Comparison of ENCODE assay signal across 16 cellular contexts in the genomic region with DNA sequence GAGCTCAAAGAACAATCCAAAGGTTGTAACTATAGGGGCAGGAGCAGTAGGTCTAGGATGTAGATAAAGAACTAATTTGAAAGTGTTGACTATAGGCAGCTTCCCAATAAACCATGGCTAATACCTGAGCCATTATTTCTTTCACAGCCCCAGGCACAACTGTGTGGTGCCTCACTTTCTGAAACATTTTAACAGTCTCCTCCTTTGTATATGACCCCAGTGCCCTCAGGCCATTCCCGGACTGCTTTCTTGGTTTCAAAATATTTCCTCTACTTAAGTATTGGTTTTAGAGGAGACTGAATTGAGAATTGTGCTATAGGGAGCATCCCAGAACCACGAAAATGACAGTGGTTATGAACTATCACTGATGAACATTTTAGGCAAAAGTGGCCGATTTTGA.
A peak's percentile ranks its signal among the peaks of the same experiment; 100 is the strongest.
DNase-seq lines count a peak whose midpoint lies in the region; TF ChIP-seq lines count a peak whose summit lies in the region.
"Had no signal": no experiment of that assay in that cellular context is flagged by ENCODE, and none has a peak within 500 bp of the region (broad histone marks: within the 10 kb centered on the region; RNA-seq: fewer than 3 reads in every experiment).

No MANE protein-coding gene starts in this region.

- H3K9me3 Mint-ChIP-seq in Caco-2 (ENCODE audit: unreplicated experiment), result no peaks in the 10 kb centered on the region
- H3K9me3 Mint-ChIP-seq in endodermal cell, result no peaks in the 10 kb centered on the region
- no peaks in the 10 kb centered on the region for H3K9me3 Mint-ChIP-seq in chondrocyte (ENCODE audit: low read depth)
- H3K9me3 Mint-ChIP-seq: CD4-positive, alpha-beta memory T cell had no signal

- WGBS in endodermal cell (ENCODE audit: insufficient coverage in 1 of 2, insufficient read length in 1 of 2), 2 experiments, result 87% methylated on average over 2 of the region's 3 CpGs; no CpG with 5 or more reads in 1 of the 2 experiments
- no CpG with 5 or more reads among the region's 3 CpGs for WGBS in mesendoderm (ENCODE audit: extremely low coverage, insufficient coverage, low lambda C conversion rate)
- 75% methylated on average over 3 of the region's 3 CpGs for WGBS in smooth muscle cell (ENCODE audit: low lambda C conversion rate)

- DNase-seq in Caco-2 (peak; percentile 2 to 26), HAP-1 (ENCODE audit: low spot score in 2 of 2) (peak; percentile 58 to 72), endodermal cell (no peak), mesendoderm (peak; percentile 4), smooth muscle cell (lab: John Stamatoyannopoulos, UW; ENCODE audit: unreplicated experiment) (no peak), chondrocyte (ENCODE audit: low spot score) (no peak), COR-L47 (lab: John Stamatoyannopoulos, UW) (no peak), OCI-M2 (lab: John Stamatoyannopoulos, UW; ENCODE audit: unreplicated experiment) (no peak)
- DNase-seq: 8988T; C1 segment of cervical spinal cord; CD4-positive, alpha-beta memory T cell; DMS 273 treated with DMSO at 0.1 percent for 48 hours; DMS79; H7 had no signal

- no peak overlapping the region for H2AFZ ChIP-seq in smooth muscle cell (ENCODE audit: low read depth)
- H2AFZ ChIP-seq: GM23248 had no signal

- no peaks in the 10 kb centered on the region for H3F3A ChIP-seq in smooth muscle cell (ENCODE audit: low read depth)

- in situ Hi-C loops in HAP-1 (cut with MboI; ENCODE audit: low sequenced_read_pairs), result no loop called here

- H3K27me3 ChIP-seq in Caco-2 (replicated peaks; ENCODE audit: control insufficient read depth, insufficient read depth, low read length), result no peaks in the 10 kb centered on the region
- no peaks in the 10 kb centered on the region for H3K27me3 ChIP-seq in HAP-1 (ENCODE audit: low read depth)
- H3K27me3 ChIP-seq in endodermal cell (ENCODE audit: control insufficient read depth, insufficient read depth, low read length, poor library complexity, severe bottlenecking), result no peaks in the 10 kb centered on the region
- no peaks in the 10 kb centered on the region for H3K27me3 ChIP-seq in mesendoderm (ENCODE audit: insufficient read depth, low read length, poor library complexity)
- H3K27me3 ChIP-seq in smooth muscle cell (ENCODE audit: low read depth), result no peaks in the 10 kb centered on the region

- TF ChIP-seq CTCF in Caco-2 (IDR thresholded peaks at IDR 0.05; ENCODE audit: insufficient read depth in 1 of 2, low read depth in 1 of 2, low read length in 1 of 2, severe bottlenecking in 1 of 2, unreplicated experiment in 1 of 2) (no peak), endodermal cell (conservative IDR thresholded peaks at IDR 0.05) (no peak), smooth muscle cell (IDR thresholded peaks at IDR 0.05; ENCODE audit: borderline replicate concordance, insufficient read depth, poor library complexity, severe bottlenecking) (no peak), chondrocyte (IDR thresholded peaks at IDR 0.05) (no peak)

- H3K79me2 ChIP-seq in mesendoderm (ENCODE audit: control insufficient read depth, insufficient read depth, low read length), result no peaks in the 10 kb centered on the region
- no peaks in the 10 kb centered on the region for H3K79me2 ChIP-seq in smooth muscle cell (ENCODE audit: low read depth)

- H3K27me3 Mint-ChIP-seq in Caco-2 (ENCODE audit: insufficient read depth, unreplicated experiment), result no peaks in the 10 kb centered on the region
- no peaks in the 10 kb centered on the region for H3K27me3 Mint-ChIP-seq in endodermal cell (ENCODE audit: insufficient read depth)
- H3K27me3 Mint-ChIP-seq in chondrocyte (ENCODE audit: low read depth), result no peaks in the 10 kb centered on the region
- H3K27me3 Mint-ChIP-seq: CD4-positive, alpha-beta memory T cell had no signal

- CTCF ChIA-PET in Caco-2 (lab: Charles Lee), result no interaction called here

- BruUV-seq in Caco-2 (replicated peaks; lab: Mats Ljungman, UMichigan), result no TSS peak

- H4K8ac ChIP-seq in mesendoderm (ENCODE audit: low read depth, low read length), result no peak overlapping the region

- no peaks in the 10 kb centered on the region for H3K79me1 ChIP-seq in mesendoderm (ENCODE audit: low read length)

- H2BK15ac ChIP-seq in mesendoderm (replicated peaks; ENCODE audit: low read depth), result no peak overlapping the region

- H3K56ac ChIP-seq in mesendoderm (ENCODE audit: low read length), result no peak overlapping the region

- H3K9me3 ChIP-seq in Caco-2 (no peaks in the 10 kb centered on the region), HAP-1 (no peaks in the 10 kb centered on the region), endodermal cell (ENCODE audit: control insufficient read depth, low read length) (no peaks in the 10 kb centered on the region), smooth muscle cell (replicated peaks; ENCODE audit: low read depth) (no peaks in the 10 kb centered on the region)
- H3K9me3 ChIP-seq: A549 had no signal

- H3K4me1 ChIP-seq in Caco-2 (peaks cover 18% of the 10 kb centered on the region), HAP-1 (peaks cover 35% of the 10 kb centered on the region), endodermal cell (ENCODE audit: control insufficient read depth, insufficient read depth, low read length) (no peaks in the 10 kb centered on the region), mesendoderm (ENCODE audit: control insufficient read depth, low read depth, low read length) (no peaks in the 10 kb centered on the region), smooth muscle cell (ENCODE audit: low read depth) (no peaks in the 10 kb centered on the region)
- H3K4me1 ChIP-seq: A549 had no signal

- H3K36me3 ChIP-seq in Caco-2 (ENCODE audit: control insufficient read depth, insufficient read depth, low read length), result no peaks in the 10 kb centered on the region
- no peaks in the 10 kb centered on the region for H3K36me3 ChIP-seq in HAP-1 (replicated peaks)
- no peaks in the 10 kb centered on the region for H3K36me3 ChIP-seq in endodermal cell (ENCODE audit: control insufficient read depth, insufficient read depth, low read length)
- no peaks in the 10 kb centered on the region for H3K36me3 ChIP-seq in mesendoderm (ENCODE audit: control insufficient read depth, insufficient read depth, low read length)
- H3K36me3 ChIP-seq in smooth muscle cell (ENCODE audit: low read depth), result no peaks in the 10 kb centered on the region

- H3K4ac ChIP-seq in mesendoderm (ENCODE audit: low read depth, low read length), result no peak overlapping the region

- POLR2A ChIA-PET in Caco-2 (lab: Charles Lee), result no interaction called here

- peaks cover 9% of the 10 kb centered on the region for H3K4me1 Mint-ChIP-seq in Caco-2 (ENCODE audit: low read depth, unreplicated experiment)
- peaks cover 35% of the 10 kb centered on the region for H3K4me1 Mint-ChIP-seq in endodermal cell
- H3K4me1 Mint-ChIP-seq in chondrocyte (ENCODE audit: low read depth), result no peaks in the 10 kb centered on the region
- H3K4me1 Mint-ChIP-seq: CD4-positive, alpha-beta memory T cell had no signal

- H3K4me3 ChIP-seq in Caco-2 (ENCODE audit: low read depth, low read length), result no peak overlapping the region
- no peak overlapping the region for H3K4me3 ChIP-seq in HAP-1
- H3K4me3 ChIP-seq in endodermal cell (ENCODE audit: low read length), result no peak overlapping the region
- H3K4me3 ChIP-seq in mesendoderm (ENCODE audit: low read length), result no peak overlapping the region
- H3K4me3 ChIP-seq in smooth muscle cell, result no peak overlapping the region
- H3K4me3 ChIP-seq: A549, GM23248 had no signal

- no peaks in the 10 kb centered on the region for H3K36me3 Mint-ChIP-seq in Caco-2 (ENCODE audit: insufficient read depth, unreplicated experiment)
- peaks cover 1% of the 10 kb centered on the region for H3K36me3 Mint-ChIP-seq in endodermal cell (ENCODE audit: low read depth)
- no peaks in the 10 kb centered on the region for H3K36me3 Mint-ChIP-seq in chondrocyte (ENCODE audit: low read depth)
- H3K36me3 Mint-ChIP-seq: CD4-positive, alpha-beta memory T cell had no signal

- H3K4me3 Mint-ChIP-seq in Caco-2 (ENCODE audit: unreplicated experiment) (peak overlapping the region; percentile 4), endodermal cell (no peak overlapping the region), chondrocyte (ENCODE audit: unreplicated experiment) (no peak overlapping the region)
- H3K4me3 Mint-ChIP-seq: CD4-positive, alpha-beta memory T cell had no signal

- intact Hi-C loops in Caco-2 (cut with micrococcal nuclease; ENCODE audit: unreplicated experiment), result loop anchor here (10.0 kb wide), 1 partner anchor 159 kb away; no protein-coding TSS in a partner anchor

- no peak overlapping the region for H4K5ac ChIP-seq in mesendoderm (ENCODE audit: low read length)

- H3K27ac Mint-ChIP-seq in Caco-2 (ENCODE audit: unreplicated experiment) (peak overlapping the region; percentile 57), endodermal cell (peak overlapping the region; percentile 59), chondrocyte (ENCODE audit: unreplicated experiment) (no peak overlapping the region)
- H3K27ac Mint-ChIP-seq: CD4-positive, alpha-beta memory T cell had no signal

- H3K23ac ChIP-seq in mesendoderm (ENCODE audit: low read length), result no peak overlapping the region

- H3K9ac ChIP-seq in endodermal cell (ENCODE audit: extremely low read depth, low read length, poor library complexity, severe bottlenecking), result no peak overlapping the region
- no peak overlapping the region for H3K9ac ChIP-seq in mesendoderm (ENCODE audit: low read length)
- no peak overlapping the region for H3K9ac ChIP-seq in smooth muscle cell (ENCODE audit: low read depth)
- H3K9ac ChIP-seq: GM23248 had no signal

- H3K27ac ChIP-seq in endodermal cell (ENCODE audit: low read depth, low read length), result no peak overlapping the region
- H3K27ac ChIP-seq in mesendoderm (ENCODE audit: low read depth, low read length), result no peak overlapping the region
- no peak overlapping the region for H3K27ac ChIP-seq in smooth muscle cell (ENCODE audit: low read depth)
- H3K27ac ChIP-seq: A549, GM23248 had no signal

- H3K4me2 ChIP-seq in mesendoderm (ENCODE audit: low read length) (no peak overlapping the region), smooth muscle cell (no peak overlapping the region)
- H3K4me2 ChIP-seq: A549 had no signal

- H2BK120ac ChIP-seq in mesendoderm (ENCODE audit: low read depth, low read length), result no peak overlapping the region

- no peak overlapping the region for H2AK5ac ChIP-seq in mesendoderm (ENCODE audit: low read length)

- H4K20me1 ChIP-seq in smooth muscle cell (ENCODE audit: low read depth), result no peaks in the 10 kb centered on the region

- no peak overlapping the region for H2BK5ac ChIP-seq in mesendoderm (ENCODE audit: low read length)

- H3K18ac ChIP-seq in mesendoderm (ENCODE audit: low read length), result no peak overlapping the region

Comparison
In these comparisons a context has a peak if more than half of its experiments do, and no peak if none do; other contexts are left out.
1. DNase-seq: peak in Caco-2 (2 of 2), HAP-1 (2 of 2) and mesendoderm (single experiment); none in endodermal cell (single experiment), smooth muscle cell (single experiment), chondrocyte (single experiment), COR-L47 (single experiment) and OCI-M2 (single experiment).